Comparison of ENCODE assay signal across 11 cellular contexts in the genomic region with DNA sequence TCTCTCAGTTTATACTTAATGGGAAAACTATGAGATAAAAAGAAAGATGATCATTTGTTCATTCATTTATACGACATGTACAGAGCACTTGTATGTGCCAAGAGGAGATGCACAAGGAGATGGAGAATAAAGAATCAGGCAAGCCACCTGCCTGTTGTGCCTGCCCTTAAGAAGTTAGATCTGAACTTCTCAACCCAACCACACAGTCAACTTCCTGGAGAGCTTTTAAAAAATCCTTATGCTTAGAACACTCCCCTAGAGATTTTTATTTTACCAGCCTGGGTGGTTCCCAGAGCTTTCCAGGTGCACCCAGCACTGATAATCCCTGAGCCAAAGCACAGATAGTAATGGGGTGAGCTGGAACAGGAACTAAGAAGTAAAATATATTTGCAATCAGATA. TPM values are rescaled to one million over a fixed set of nuclear protein-coding genes. Genes with fewer than 3 reads are reported as not detected.
"Had no signal": no experiment of that assay in that cellular context is flagged by ENCODE, and none has a peak within 500 bp of the region (broad histone marks: within the 10 kb centered on the region; RNA-seq: fewer than 3 reads in every experiment).

No MANE protein-coding gene starts in this region.

- DNase-seq: GM23248, GOT3, H7, H9, HCEC 1CT, HFFc6 had no signal

- H3K27ac Mint-ChIP-seq: GM23338, H9, HFFc6 had no signal

- H3K27ac ChIP-seq: GM23248 had no signal

- H2AFZ ChIP-seq: GM23248, GM23338 had no signal

- H3K9me3 ChIP-seq: HAP-1 had no signal

- H3K4me2 ChIP-seq: GM23338 had no signal

- H3K9me3 Mint-ChIP-seq: GM23338, H9 had no signal

- H3K36me3 ChIP-seq: HAP-1 had no signal

- H3K9ac ChIP-seq: GM23248 had no signal

- H3K4me3 Mint-ChIP-seq: GM23338, H9, HFFc6 had no signal

- ATAC-seq: GM23338, HCT116 had no signal

- H3K4me1 ChIP-seq: HAP-1 had no signal

- H3K4me3 ChIP-seq: GM23248, GM23338, HAP-1 had no signal

RNA-seq across cellular contexts. Expression of gene AKAIN1, which starts 18.5 kb away (rescaled TPM):
- total RNA-seq: GM23248, GM23338, H1, H4, H7, H9, HFFc6 had no signal
